Comparison of ENCODE assay signal across 1 cellular context in genomic region chr20:33701629-33702450, GRCh38.
A peak's percentile ranks its signal among the peaks of the same experiment; 100 is the strongest.
TF ChIP-seq lines count a peak whose summit lies in the region.

No MANE protein-coding gene starts in this region.

TF ChIP-seq in HepG2, 621 proteins besides CTCF, POLR2A, EP300 and RAD21 (continued from another document and continues in another):
- TF ChIP-seq ZNF749 (CRISPR knock-in tag; IDR thresholded peaks at IDR 0.05; ENCODE audit: borderline replicate concordance) (no peak), SMAD1 (CRISPR knock-in tag; IDR thresholded peaks at IDR 0.05; ENCODE audit: borderline replicate concordance, low read depth) (peak; percentile 82; the same call in 1 of the 2 replicates), GATAD1 (CRISPR knock-in tag; IDR thresholded peaks at IDR 0.05) (peak; percentile 58; the same call in 1 of the 2 replicates), ZC3H4 (CRISPR knock-in tag; IDR thresholded peaks at IDR 0.05; ENCODE audit: borderline replicate concordance) (no peak), ZNF883 (CRISPR knock-in tag; IDR thresholded peaks at IDR 0.05; ENCODE audit: not compliant biosample characterization) (no peak), ZNF772 (CRISPR knock-in tag; IDR thresholded peaks at IDR 0.05) (no peak), ZNF607 (CRISPR knock-in tag; IDR thresholded peaks at IDR 0.05; ENCODE audit: borderline replicate concordance) (peak; percentile 76; the same call in 1 of the 2 replicates), SNAI1 (CRISPR knock-in tag; IDR thresholded peaks at IDR 0.05; ENCODE audit: borderline replicate concordance) (no peak), RXRA (CRISPR knock-in tag; IDR thresholded peaks at IDR 0.05) (peak; percentile 97), CBX5 (CRISPR knock-in tag; IDR thresholded peaks at IDR 0.05; ENCODE audit: borderline replicate concordance) (peak; percentile 85), ZMAT5 (CRISPR knock-in tag; IDR thresholded peaks at IDR 0.05; ENCODE audit: borderline replicate concordance, low read depth) (no peak; the same call in 1 of the 2 replicates), CREB1 (IDR thresholded peaks at IDR 0.05) (no peak), CREB1 (CRISPR knock-in tag; IDR thresholded peaks at IDR 0.05) (peak; percentile 73; the same call in 1 of the 2 replicates), SMAD3 (CRISPR knock-in tag; IDR thresholded peaks at IDR 0.05) (no peak; the same call in 1 of the 2 replicates), TBL1XR1 (IDR thresholded peaks at IDR 0.05; ENCODE audit: borderline replicate concordance, low read length, partially characterized antibody) (peak; percentile 83), PHF5A (CRISPR knock-in tag; IDR thresholded peaks at IDR 0.05; ENCODE audit: low read depth, unreplicated experiment) (no peak), IKZF1 (IDR thresholded peaks at IDR 0.05) (no peak), ZC3H13 (CRISPR knock-in tag; IDR thresholded peaks at IDR 0.05) (peak; percentile 83; the same call in 1 of the 2 replicates), FOXO1 (CRISPR knock-in tag; IDR thresholded peaks at IDR 0.05) (peak; percentile 96), ZNF766 (CRISPR knock-in tag; IDR thresholded peaks at IDR 0.05; ENCODE audit: borderline replicate concordance) (no peak), NFE2L2 (IDR thresholded peaks at IDR 0.05; ENCODE audit: low read length) (no peak), ZBTB38 (CRISPR knock-in tag; IDR thresholded peaks at IDR 0.05) (peak; percentile 95), ZSCAN31 (CRISPR knock-in tag; IDR thresholded peaks at IDR 0.05; ENCODE audit: low read depth) (no peak; the same call in 1 of the 2 replicates), RERE (CRISPR knock-in tag; IDR thresholded peaks at IDR 0.05; ENCODE audit: low read depth) (peak; percentile 61; the same call in 1 of the 2 replicates), ZBTB49 (CRISPR knock-in tag; IDR thresholded peaks at IDR 0.05; ENCODE audit: borderline replicate concordance) (no peak), KDM1A (CRISPR knock-in tag; IDR thresholded peaks at IDR 0.05) (0 out of 2 replicates have a peak, but pooled peaks have one; percentile 59), ZSCAN5A (CRISPR knock-in tag; IDR thresholded peaks at IDR 0.05; ENCODE audit: borderline replicate concordance) (peak; percentile 84; the same call in 1 of the 2 replicates), ZMYM3 (CRISPR knock-in tag; IDR thresholded peaks at IDR 0.05) (peak; percentile 97), ZNF709 (CRISPR knock-in tag; IDR thresholded peaks at IDR 0.05) (peak; percentile 71), ZNF234 (CRISPR knock-in tag; conservative IDR thresholded peaks at IDR 0.05) (no peak; the same call in 1 of the 2 replicates), SP4 (CRISPR knock-in tag; IDR thresholded peaks at IDR 0.05) (peak; percentile 72), TBX3 (IDR thresholded peaks at IDR 0.05; ENCODE audit: borderline replicate concordance) (no peak), FOSL2 (CRISPR knock-in tag; IDR thresholded peaks at IDR 0.05) (peak; percentile 71), ZNF704 (CRISPR knock-in tag; IDR thresholded peaks at IDR 0.05; ENCODE audit: borderline replicate concordance) (peak; percentile 37; the same call in 1 of the 2 replicates)
- TF ChIP-seq, protein P1, sequence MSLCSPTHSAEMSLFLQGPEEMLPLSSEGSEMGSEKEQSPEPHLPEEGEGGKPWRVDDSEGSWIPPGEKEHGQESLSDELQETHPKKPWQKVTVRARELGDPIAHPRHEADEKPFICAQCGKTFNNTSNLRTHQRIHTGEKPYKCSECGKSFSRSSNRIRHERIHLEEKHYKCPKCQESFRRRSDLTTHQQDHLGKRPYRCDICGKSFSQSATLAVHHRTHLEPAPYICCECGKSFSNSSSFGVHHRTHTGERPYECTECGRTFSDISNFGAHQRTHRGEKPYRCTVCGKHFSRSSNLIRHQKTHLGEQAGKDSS (CRISPR knock-in tag; IDR thresholded peaks at IDR 0.05; ENCODE audit: borderline replicate concordance, low read depth), result peak; percentile 80; the same call in 1 of the 2 replicates
- TF ChIP-seq, protein P2, sequence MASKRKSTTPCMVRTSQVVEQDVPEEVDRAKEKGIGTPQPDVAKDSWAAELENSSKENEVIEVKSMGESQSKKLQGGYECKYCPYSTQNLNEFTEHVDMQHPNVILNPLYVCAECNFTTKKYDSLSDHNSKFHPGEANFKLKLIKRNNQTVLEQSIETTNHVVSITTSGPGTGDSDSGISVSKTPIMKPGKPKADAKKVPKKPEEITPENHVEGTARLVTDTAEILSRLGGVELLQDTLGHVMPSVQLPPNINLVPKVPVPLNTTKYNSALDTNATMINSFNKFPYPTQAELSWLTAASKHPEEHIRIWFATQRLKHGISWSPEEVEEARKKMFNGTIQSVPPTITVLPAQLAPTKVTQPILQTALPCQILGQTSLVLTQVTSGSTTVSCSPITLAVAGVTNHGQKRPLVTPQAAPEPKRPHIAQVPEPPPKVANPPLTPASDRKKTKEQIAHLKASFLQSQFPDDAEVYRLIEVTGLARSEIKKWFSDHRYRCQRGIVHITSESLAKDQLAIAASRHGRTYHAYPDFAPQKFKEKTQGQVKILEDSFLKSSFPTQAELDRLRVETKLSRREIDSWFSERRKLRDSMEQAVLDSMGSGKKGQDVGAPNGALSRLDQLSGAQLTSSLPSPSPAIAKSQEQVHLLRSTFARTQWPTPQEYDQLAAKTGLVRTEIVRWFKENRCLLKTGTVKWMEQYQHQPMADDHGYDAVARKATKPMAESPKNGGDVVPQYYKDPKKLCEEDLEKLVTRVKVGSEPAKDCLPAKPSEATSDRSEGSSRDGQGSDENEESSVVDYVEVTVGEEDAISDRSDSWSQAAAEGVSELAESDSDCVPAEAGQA (IDR thresholded peaks at IDR 0.05; ENCODE audit: low read depth), result no peak
- TF ChIP-seq, protein P2 (CRISPR knock-in tag; IDR thresholded peaks at IDR 0.05; ENCODE audit: borderline replicate concordance), result no peak
- TF ChIP-seq, protein P3, sequence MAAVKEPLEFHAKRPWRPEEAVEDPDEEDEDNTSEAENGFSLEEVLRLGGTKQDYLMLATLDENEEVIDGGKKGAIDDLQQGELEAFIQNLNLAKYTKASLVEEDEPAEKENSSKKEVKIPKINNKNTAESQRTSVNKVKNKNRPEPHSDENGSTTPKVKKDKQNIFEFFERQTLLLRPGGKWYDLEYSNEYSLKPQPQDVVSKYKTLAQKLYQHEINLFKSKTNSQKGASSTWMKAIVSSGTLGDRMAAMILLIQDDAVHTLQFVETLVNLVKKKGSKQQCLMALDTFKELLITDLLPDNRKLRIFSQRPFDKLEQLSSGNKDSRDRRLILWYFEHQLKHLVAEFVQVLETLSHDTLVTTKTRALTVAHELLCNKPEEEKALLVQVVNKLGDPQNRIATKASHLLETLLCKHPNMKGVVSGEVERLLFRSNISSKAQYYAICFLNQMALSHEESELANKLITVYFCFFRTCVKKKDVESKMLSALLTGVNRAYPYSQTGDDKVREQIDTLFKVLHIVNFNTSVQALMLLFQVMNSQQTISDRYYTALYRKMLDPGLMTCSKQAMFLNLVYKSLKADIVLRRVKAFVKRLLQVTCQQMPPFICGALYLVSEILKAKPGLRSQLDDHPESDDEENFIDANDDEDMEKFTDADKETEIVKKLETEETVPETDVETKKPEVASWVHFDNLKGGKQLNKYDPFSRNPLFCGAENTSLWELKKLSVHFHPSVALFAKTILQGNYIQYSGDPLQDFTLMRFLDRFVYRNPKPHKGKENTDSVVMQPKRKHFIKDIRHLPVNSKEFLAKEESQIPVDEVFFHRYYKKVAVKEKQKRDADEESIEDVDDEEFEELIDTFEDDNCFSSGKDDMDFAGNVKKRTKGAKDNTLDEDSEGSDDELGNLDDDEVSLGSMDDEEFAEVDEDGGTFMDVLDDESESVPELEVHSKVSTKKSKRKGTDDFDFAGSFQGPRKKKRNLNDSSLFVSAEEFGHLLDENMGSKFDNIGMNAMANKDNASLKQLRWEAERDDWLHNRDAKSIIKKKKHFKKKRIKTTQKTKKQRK (IDR thresholded peaks at IDR 0.05; ENCODE audit: low read length), result no peak
